11 cellular contexts compared by ENCODE assay signal in genomic region chr6:142935553-142936517, GRCh38. TPM values are rescaled to one million over a fixed set of nuclear protein-coding genes. Genes with fewer than 3 reads are reported as not detected.
DNase-seq lines count a peak whose midpoint lies in the region; ATAC-seq and TF ChIP-seq lines count a peak whose summit lies in the region.
"Had no signal": no experiment of that assay in that cellular context is flagged by ENCODE, and none has a peak within 500 bp of the region (broad histone marks: within the 10 kb centered on the region; RNA-seq: fewer than 3 reads in every experiment).

No MANE protein-coding gene starts in this region.

- peak overlapping the region; percentile 80 for H3K4me3 Mint-ChIP-seq in activated T-cell treated with anti-CD3 and anti-CD28 coated beads, Interleukin-2, amount 50 U/mL, for 4 hours
- H3K4me3 Mint-ChIP-seq in endodermal cell: no peak overlapping the region

- ATAC-seq in HG03103 (IDR thresholded peaks at IDR 0.05; ENCODE audit: low read depth, unreplicated experiment) (peak; percentile 57), GM19023 (IDR thresholded peaks at IDR 0.05; ENCODE audit: unreplicated experiment) (no peak), body of pancreas (no peak)
- peak; percentile 49 to 58 for ATAC-seq in activated T-cell treated with anti-CD3 and anti-CD28 coated beads, Interleukin-2, amount 50 U/mL, for 4 hours
- ATAC-seq: left colon had no signal

- H3K9ac ChIP-seq in endodermal cell (ENCODE audit: extremely low read depth, low read length, poor library complexity, severe bottlenecking): no peak overlapping the region
- H3K9ac ChIP-seq in mammary epithelial cell (ENCODE audit: insufficient read depth, low read length): no peak overlapping the region

- no peak for TF ChIP-seq POLR2A in body of pancreas (IDR thresholded peaks at IDR 0.05)

- H3K4me2 ChIP-seq in mammary epithelial cell (ENCODE audit: insufficient read depth, low read depth, low read length): no peak overlapping the region

- WGBS in endodermal cell (ENCODE audit: insufficient coverage in 1 of 2, insufficient read length in 1 of 2), 2 experiments: 91 to 96% methylated on average over 6 to 21 of the region's 21 CpGs
- 98% methylated on average over 13 of the region's 21 CpGs for WGBS in mammary epithelial cell (ENCODE audit: low coverage, missing lambda C conversion rate)
- WGBS in body of pancreas, 2 donors: 91 to 97% methylated on average over 21 of the region's 21 CpGs

- BruUV-seq in mammary epithelial cell (replicated peaks; lab: Mats Ljungman, UMichigan): no TSS peak

- peaks cover 18% of the 10 kb centered on the region for H3K36me3 Mint-ChIP-seq in activated T-cell treated with anti-CD3 and anti-CD28 coated beads, Interleukin-2, amount 50 U/mL, for 4 hours (ENCODE audit: insufficient read depth)
- H3K36me3 Mint-ChIP-seq in endodermal cell (ENCODE audit: low read depth): no peaks in the 10 kb centered on the region

- H3K4me3 ChIP-seq in endodermal cell (ENCODE audit: low read length) (no peak overlapping the region), mammary epithelial cell (replicated peaks in 1 of 3; ENCODE audit: insufficient read depth in 1 of 3, low read depth in 2 of 3, low read length in 3 of 3) (no peak overlapping the region), body of pancreas (no peak overlapping the region)

- H3K9me3 ChIP-seq in endodermal cell (ENCODE audit: control insufficient read depth, low read length) (no peaks in the 10 kb centered on the region), mammary epithelial cell (replicated peaks; ENCODE audit: insufficient read depth, low read length) (no peaks in the 10 kb centered on the region), body of pancreas (no peaks in the 10 kb centered on the region)
- H3K9me3 ChIP-seq: BE2C had no signal

- H3K36me3 ChIP-seq in endodermal cell (ENCODE audit: control insufficient read depth, insufficient read depth, low read length) (no peaks in the 10 kb centered on the region), mammary epithelial cell (ENCODE audit: insufficient read depth, low read length) (no peaks in the 10 kb centered on the region), body of pancreas (replicated peaks in 1 of 2; ENCODE audit: insufficient read depth in 1 of 2, low read depth in 2 of 2) (no peaks in the 10 kb centered on the region)
- H3K36me3 ChIP-seq: BE2C had no signal

- H4K20me1 ChIP-seq in mammary epithelial cell (ENCODE audit: insufficient read depth, low read length): no peaks in the 10 kb centered on the region

- H2AFZ ChIP-seq in mammary epithelial cell (ENCODE audit: low read depth, low read length): no peak overlapping the region

- no peaks in the 10 kb centered on the region for H3K9me3 Mint-ChIP-seq in activated T-cell treated with anti-CD3 and anti-CD28 coated beads, Interleukin-2, amount 50 U/mL, for 4 hours
- no peaks in the 10 kb centered on the region for H3K9me3 Mint-ChIP-seq in endodermal cell

- H3K27me3 ChIP-seq in endodermal cell (ENCODE audit: control insufficient read depth, insufficient read depth, low read length, poor library complexity, severe bottlenecking): no peaks in the 10 kb centered on the region
- no peaks in the 10 kb centered on the region for H3K27me3 ChIP-seq in mammary epithelial cell (ENCODE audit: insufficient read depth, low read length)
- H3K27me3 ChIP-seq in body of pancreas: no peaks in the 10 kb centered on the region
- H3K27me3 ChIP-seq: BE2C had no signal

- in situ Hi-C loops in mammary epithelial cell (cut with MboI; ENCODE audit: low sequenced_read_pairs in 2 of 2): no loop called here

- CTCF ChIA-PET in mammary epithelial cell (lab: Charles Lee; ENCODE audit: low non-redundant PET): no interaction called here

- no peak for TF ChIP-seq CTCF in endodermal cell (conservative IDR thresholded peaks at IDR 0.05)
- TF ChIP-seq CTCF in mammary epithelial cell (conservative IDR thresholded peaks at IDR 0.05 in 1 of 2, IDR thresholded peaks at IDR 0.05 in 1 of 2; ENCODE audit: extremely low read depth in 1 of 2, insufficient read depth in 1 of 2, low read depth in 1 of 2, low read length in 2 of 2): no peak
- TF ChIP-seq CTCF in body of pancreas (IDR thresholded peaks at IDR 0.05): no peak

- dilution Hi-C loops in mammary epithelial cell (cut with HindIII; ENCODE audit: low sequenced_read_pairs): no loop called here

- intact Hi-C loops in mammary epithelial cell (cut with micrococcal nuclease): no loop called here
- intact Hi-C loops in body of pancreas (cut with DNase I): no loop called here

- DNase-seq in stimulated activated CD4-positive, alpha-beta T cell treated with anti-CD3 and anti-CD28 coated beads, Interleukin-1b, Interleukin-23, amount 100 ng/mL, for 48 hours: peak; percentile 21
- no peak for DNase-seq in stimulated activated CD4-positive, alpha-beta T cell treated with anti-CD3 and anti-CD28 coated beads, Interleukin-2, amount 100 ng/mL, for 48 hours
- no peak for DNase-seq in activated T-cell treated with anti-CD3 and anti-CD28 coated beads, Interleukin-2, amount 50 U/mL, for 4 hours
- DNase-seq in endodermal cell (no peak), mammary epithelial cell (no peak), body of pancreas (no peak)
- DNase-seq: BE2C, cortex of kidney had no signal

- H3K27ac ChIP-seq in endodermal cell (ENCODE audit: low read depth, low read length): no peak overlapping the region
- H3K27ac ChIP-seq in mammary epithelial cell (ENCODE audit: insufficient read depth, low read depth, low read length): no peak overlapping the region
- no peak overlapping the region for H3K27ac ChIP-seq in body of pancreas

- no peaks in the 10 kb centered on the region for H3K4me1 ChIP-seq in endodermal cell (ENCODE audit: control insufficient read depth, insufficient read depth, low read length)
- peaks cover 6% of the 10 kb centered on the region for H3K4me1 ChIP-seq in mammary epithelial cell (ENCODE audit: insufficient read depth, low read length)
- peaks cover 28% of the 10 kb centered on the region for H3K4me1 ChIP-seq in body of pancreas
- H3K4me1 ChIP-seq: BE2C had no signal

- no peak overlapping the region for H3K27ac Mint-ChIP-seq in endodermal cell

- peaks cover 93% of the 10 kb centered on the region for H3K79me2 ChIP-seq in mammary epithelial cell (ENCODE audit: insufficient read depth, low read length)

- H3K4me1 Mint-ChIP-seq in activated T-cell treated with anti-CD3 and anti-CD28 coated beads, Interleukin-2, amount 50 U/mL, for 4 hours (ENCODE audit: low read depth): peaks cover 91% of the 10 kb centered on the region
- peaks cover 12% of the 10 kb centered on the region for H3K4me1 Mint-ChIP-seq in endodermal cell

- H3K27me3 Mint-ChIP-seq in activated T-cell treated with anti-CD3 and anti-CD28 coated beads, Interleukin-2, amount 50 U/mL, for 4 hours (ENCODE audit: low read depth): no peaks in the 10 kb centered on the region
- no peaks in the 10 kb centered on the region for H3K27me3 Mint-ChIP-seq in endodermal cell (ENCODE audit: insufficient read depth)

RNA-seq across cellular contexts. Expression of gene HIVEP2, which starts 9.1 kb away (rescaled TPM):
- 10 to 100 TPM; 34.9 to 40.9 (median 36.3) TPM for total RNA-seq in activated T-cell treated with anti-CD3 and anti-CD28 coated beads, Interleukin-2, amount 50 U/mL, for 4 hours
- total RNA-seq in endodermal cell (1 to 10 TPM; 1.7 to 2.4 TPM), mammary epithelial cell (10 to 100 TPM; 14.5 to 26.3 TPM), body of pancreas (10 to 100 TPM; 11.2 to 16.5 TPM)
- 4.1 TPM for polyA plus RNA-seq in endodermal cell (2013, experiment 1 of 2)
- polyA plus RNA-seq in endodermal cell (2013, experiment 2 of 2): 6.1 TPM
- 7.4 TPM for polyA plus RNA-seq in mammary epithelial cell
- 32.3 TPM for polyA minus RNA-seq in mammary epithelial cell

Comparison
In these comparisons a context has a peak if more than half of its experiments do, and no peak if none do; other contexts are left out.
1. ATAC-seq: peak in HG03103 (single experiment) and activated T-cell treated with anti-CD3 and anti-CD28 coated beads, Interleukin-2, amount 50 U/mL, for 4 hours (2 of 2); none in GM19023 (single experiment) and body of pancreas (single experiment).